In genomic region chr11:96303067-96303466, GRCh38 we compare ENCODE assay signal across 10 cellular contexts. TPM values are rescaled to one million over a fixed set of nuclear protein-coding genes. Genes with fewer than 3 reads are reported as not detected.
DNase-seq lines count a peak whose midpoint lies in the region; ATAC-seq and TF ChIP-seq lines count a peak whose summit lies in the region.
"Had no signal": no experiment of that assay in that cellular context is flagged by ENCODE, and none has a peak within 500 bp of the region (broad histone marks: within the 10 kb centered on the region; RNA-seq: fewer than 3 reads in every experiment).

No MANE protein-coding gene starts in this region.

- ATAC-seq in activated CD4-positive, alpha-beta T cell treated with anti-CD3 and anti-CD28 coated beads for 36 hours, result peak; percentile 63
- ATAC-seq in T-cell (replicated peaks in 1 of 4), result peak in 1 of 4 experiments; percentile 53
- no peak for ATAC-seq in GM21526 (IDR thresholded peaks at IDR 0.05; ENCODE audit: low FRiP score, unreplicated experiment)

- no peaks in the 10 kb centered on the region for H3K9me3 ChIP-seq in stomach

- no peaks in the 10 kb centered on the region for H3K9me3 Mint-ChIP-seq in activated CD4-positive, alpha-beta T cell treated with anti-CD3 and anti-CD28 coated beads for 36 hours (ENCODE audit: low read depth)
- H3K9me3 Mint-ChIP-seq in T-cell, result no peaks in the 10 kb centered on the region

- H3K27me3 Mint-ChIP-seq in activated CD4-positive, alpha-beta T cell treated with anti-CD3 and anti-CD28 coated beads for 36 hours, result no peaks in the 10 kb centered on the region
- no peaks in the 10 kb centered on the region for H3K27me3 Mint-ChIP-seq in T-cell

- WGBS in stomach, 5 donors, result 18 to 36% (median 30%) methylated on average over 1 of the region's 1 CpG

- no peaks in the 10 kb centered on the region for H3K27me3 ChIP-seq in stomach

- POLR2A ChIA-PET in activated CD4-positive, alpha-beta T cell treated with anti-CD3 and anti-CD28 coated beads for 36 hours (lab: Charles Lee), result no interaction called here
- POLR2A ChIA-PET in T-cell (lab: Charles Lee), result no interaction called here

- TF ChIP-seq CTCF in fibroblast of villous mesenchyme (IDR thresholded peaks at IDR 0.05; ENCODE audit: insufficient read depth, low read depth, low read length), result no peak
- no peak for TF ChIP-seq CTCF in stomach (IDR thresholded peaks at IDR 0.05)

- CTCF ChIA-PET in activated CD4-positive, alpha-beta T cell treated with anti-CD3 and anti-CD28 coated beads for 36 hours (lab: Charles Lee), result interaction anchor here (0.7 to 1.5 kb wide), 3 partner anchors 10 to 37 kb away, joined by 3 to 5 read pairs (median 4); no protein-coding TSS in a partner anchor
- CTCF ChIA-PET in T-cell (lab: Charles Lee), result no interaction called here

- peaks cover 20% of the 10 kb centered on the region for H3K36me3 Mint-ChIP-seq in activated CD4-positive, alpha-beta T cell treated with anti-CD3 and anti-CD28 coated beads for 36 hours (ENCODE audit: low read depth)
- peaks cover 29% of the 10 kb centered on the region for H3K36me3 Mint-ChIP-seq in T-cell

- H3K4me1 Mint-ChIP-seq in activated CD4-positive, alpha-beta T cell treated with anti-CD3 and anti-CD28 coated beads for 36 hours, result peaks cover 75% of the 10 kb centered on the region
- H3K4me1 Mint-ChIP-seq in T-cell, result peaks cover 75 to 82% (median 76%) of the 10 kb centered on the region in 3 donors

- H3K4me1 ChIP-seq in stomach, result peaks cover 42 to 75% (median 52%) of the 10 kb centered on the region in 4 donors

- H3K36me3 ChIP-seq in stomach, result no peaks in the 10 kb centered on the region

- peak overlapping the region in 4 of 5 donors; percentile 51 to 80 (median 74) for H3K27ac ChIP-seq in stomach

- no peak overlapping the region for H3K27ac Mint-ChIP-seq in activated CD4-positive, alpha-beta T cell treated with anti-CD3 and anti-CD28 coated beads for 36 hours
- peak overlapping the region; percentile 19 to 22 for H3K27ac Mint-ChIP-seq in T-cell

- no peak for TF ChIP-seq EP300 in stomach (IDR thresholded peaks at IDR 0.05)

- DNase-seq in activated CD4-positive, alpha-beta T cell treated with anti-CD3 and anti-CD28 coated beads for 36 hours, result no peak
- DNase-seq in activated CD4-positive, alpha-beta T cell treated with anti-CD3 and anti-CD28 coated beads, Interleukin-2, amount 50 U/mL, for 1 hour, result no peak
- DNase-seq in T-cell (no peak), fibroblast of villous mesenchyme (ENCODE audit: low read depth) (peak; percentile 73), stomach (no peak), ecto neural progenitor cell (ENCODE audit: low spot score) (no peak), SKM-1 treated with dmso at 0.1 percent for 144 hours (lab: John Stamatoyannopoulos, UW; ENCODE audit: unreplicated experiment) (no peak)
- DNase-seq: activated CD4-positive, alpha-beta T cell treated with anti-CD3 and anti-CD28 coated beads for 1 hour; mesendoderm had no signal

- intact Hi-C loops in activated CD4-positive, alpha-beta T cell treated with anti-CD3 and anti-CD28 coated beads for 36 hours (cut with DNase I, micrococcal nuclease), result loop anchor here in 1 of 2 experiments (2.0 kb wide), 1 partner anchor 14 kb away; no protein-coding TSS in a partner anchor
- intact Hi-C loops in stomach (cut with DNase I; ENCODE audit: low total_unique reads), result no loop called here

- no peak overlapping the region for H3K4me3 ChIP-seq in fibroblast of villous mesenchyme (ENCODE audit: low read depth, low read length)
- H3K4me3 ChIP-seq in stomach, result no peak overlapping the region

- no peak for TF ChIP-seq POLR2A in stomach (IDR thresholded peaks at IDR 0.05)

- no peak overlapping the region for H3K4me3 Mint-ChIP-seq in activated CD4-positive, alpha-beta T cell treated with anti-CD3 and anti-CD28 coated beads for 36 hours
- no peak overlapping the region for H3K4me3 Mint-ChIP-seq in T-cell

RNA-seq across cellular contexts. Expression of gene MAML2, which starts 39.9 kb away (rescaled TPM):
- total RNA-seq in activated CD4-positive, alpha-beta T cell treated with anti-CD3 and anti-CD28 coated beads for 36 hours, result 10 to 100 TPM; 23.9 to 37.1 TPM
- total RNA-seq in T-cell (10 to 100 TPM; 30.4 to 66.7 (median 35.1) TPM), fibroblast of villous mesenchyme (16.8 and 30.7 TPM in 2 replicates), stomach (10 to 100 TPM in 4 of 5 donors, 1 to 10 TPM in 1; 7.8 to 22.8 (median 17.4) TPM)
- polyA plus RNA-seq in stomach, result 1 to 10 TPM; 1.3 to 3.4 (median 3.0) TPM
